Comparison of ENCODE assay signal across 1 cellular context in the genomic region with DNA sequence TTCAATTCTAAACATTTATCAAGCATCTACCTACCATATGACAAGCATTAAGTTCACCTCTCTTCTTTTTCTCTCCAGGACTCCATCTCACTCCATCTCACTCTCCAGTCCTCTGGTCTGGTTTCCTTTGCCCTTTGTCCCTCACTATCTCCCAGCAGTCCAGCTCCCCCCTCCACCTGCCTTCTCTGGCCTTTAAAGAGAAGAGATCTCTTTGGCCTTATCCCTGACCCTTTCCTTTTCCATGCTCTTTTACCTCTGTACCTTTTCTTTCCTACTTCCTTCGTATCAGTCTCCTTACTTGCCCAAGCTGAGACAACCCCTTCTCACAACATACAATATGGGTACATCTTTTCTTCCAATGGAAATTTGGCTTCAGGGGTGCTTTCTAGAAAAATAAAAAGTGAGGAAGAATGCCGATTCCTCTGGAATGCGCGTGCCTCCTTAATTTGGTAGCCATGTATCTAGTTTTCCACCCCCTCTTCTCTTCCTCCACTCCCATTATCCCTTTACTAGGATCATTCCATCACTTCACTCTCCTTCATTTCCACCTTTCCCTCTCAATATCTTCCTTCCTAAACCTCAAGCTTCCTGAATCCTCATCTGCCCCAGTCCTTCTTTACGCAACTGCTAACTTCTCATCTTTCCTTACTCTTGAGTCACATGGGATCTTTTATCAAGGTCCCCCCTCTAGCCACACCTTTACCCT.
TF ChIP-seq lines count a peak whose summit lies in the region.

No MANE protein-coding gene starts in this region.

TF ChIP-seq in K562, 482 proteins besides CTCF, POLR2A, EP300 and RAD21 (continued from another document and continues in another):
- TF ChIP-seq CGGBP1 (CRISPR knock-in tag; IDR thresholded peaks at IDR 0.05) (no peak), HBP1 (CRISPR knock-in tag; IDR thresholded peaks at IDR 0.05) (peak; percentile 54; the same call in 1 of the 2 replicates), GTF2E2 (tag; IDR thresholded peaks at IDR 0.05) (peak; percentile 83; the same call in 1 of the 2 replicates), MEF2D (tag; conservative IDR thresholded peaks at IDR 0.05; ENCODE audit: low read depth) (no peak), ZNF589 (CRISPR knock-in tag; IDR thresholded peaks at IDR 0.05; ENCODE audit: low read depth) (no peak), POLR3A (IDR thresholded peaks at IDR 0.05; ENCODE audit: borderline replicate concordance, extremely low read depth, insufficient read depth, insufficient read length) (no peak), TFE3 (CRISPR knock-in tag; IDR thresholded peaks at IDR 0.05) (peak; percentile 25; the same call in 1 of the 2 replicates), KDM1A (IDR thresholded peaks at IDR 0.05) (peak in 1 of 2 experiments; percentile 24; a peak in 3 of 4 replicates), ZFP1 (CRISPR knock-in tag; IDR thresholded peaks at IDR 0.05) (peak; percentile 59; the same call in 1 of the 2 replicates), STAT5B (CRISPR knock-in tag; IDR thresholded peaks at IDR 0.05) (no peak), ARHGAP35 (IDR thresholded peaks at IDR 0.05; ENCODE audit: partially characterized antibody) (peak; percentile 66), NCOA4 (IDR thresholded peaks at IDR 0.05; ENCODE audit: partially characterized antibody) (no peak), HLTF (IDR thresholded peaks at IDR 0.05) (peak; percentile 88; the same call in 1 of the 2 replicates), ARID1B (IDR thresholded peaks at IDR 0.05) (peak; percentile 49), ZC3H11A (IDR thresholded peaks at IDR 0.05; ENCODE audit: low read depth, low read length) (no peak), NR4A1 (CRISPR knock-in tag; IDR thresholded peaks at IDR 0.05) (peak; percentile 57; the same call in 1 of the 2 replicates), NR4A1 (tag; IDR thresholded peaks at IDR 0.05) (no peak), RERE (CRISPR knock-in tag; IDR thresholded peaks at IDR 0.05; ENCODE audit: borderline replicate concordance) (no peak), PML (IDR thresholded peaks at IDR 0.05; ENCODE audit: low read length) (no peak), ZC3H8 (IDR thresholded peaks at IDR 0.05) (peak; percentile 89; the same call in 1 of the 2 replicates), PHB2 (IDR thresholded peaks at IDR 0.05; ENCODE audit: low read depth) (peak; percentile 77), ZNF224 (CRISPR knock-in tag; IDR thresholded peaks at IDR 0.05) (no peak), POLR2AphosphoS5 (IDR thresholded peaks at IDR 0.05; ENCODE audit: control insufficient read depth, insufficient read depth, low read depth, low read length) (no peak), ZNF511 (CRISPR knock-in tag; IDR thresholded peaks at IDR 0.05) (no peak), HDAC1 (IDR thresholded peaks at IDR 0.05) (peak; percentile 66 to 68; a peak in 3 of 4 replicates), BRD9 (IDR thresholded peaks at IDR 0.05; ENCODE audit: low read depth, partially characterized antibody) (peak; percentile 11), OTX1 (CRISPR knock-in tag; IDR thresholded peaks at IDR 0.05) (peak; percentile 95), CEBPG (CRISPR knock-in tag; IDR thresholded peaks at IDR 0.05) (no peak), CEBPG (tag; conservative IDR thresholded peaks at IDR 0.05 in 1 of 2, IDR thresholded peaks at IDR 0.05 in 1 of 2) (peak; percentile 49 to 61; a peak in 3 of 4 replicates), POLR2G (IDR thresholded peaks at IDR 0.05; ENCODE audit: low read depth, low read length) (no peak), HOXB6 (CRISPR knock-in tag; IDR thresholded peaks at IDR 0.05; ENCODE audit: borderline replicate concordance) (no peak), CSDE1 (IDR thresholded peaks at IDR 0.05) (peak in 1 of 2 experiments; percentile 84; a peak in 2 of 4 replicates), POLR2B (IDR thresholded peaks at IDR 0.05; ENCODE audit: low read depth, partially characterized antibody) (peak; percentile 32), ETV1 (tag; conservative IDR thresholded peaks at IDR 0.05; ENCODE audit: low read depth) (0 out of 2 replicates have a peak, but pooled peaks have one; percentile 34), TAL1 (IDR thresholded peaks at IDR 0.05) (no peak), EGR1 (conservative IDR thresholded peaks at IDR 0.05) (no peak), ZNF551 (CRISPR knock-in tag; IDR thresholded peaks at IDR 0.05) (no peak)
- TF ChIP-seq, protein P1, sequence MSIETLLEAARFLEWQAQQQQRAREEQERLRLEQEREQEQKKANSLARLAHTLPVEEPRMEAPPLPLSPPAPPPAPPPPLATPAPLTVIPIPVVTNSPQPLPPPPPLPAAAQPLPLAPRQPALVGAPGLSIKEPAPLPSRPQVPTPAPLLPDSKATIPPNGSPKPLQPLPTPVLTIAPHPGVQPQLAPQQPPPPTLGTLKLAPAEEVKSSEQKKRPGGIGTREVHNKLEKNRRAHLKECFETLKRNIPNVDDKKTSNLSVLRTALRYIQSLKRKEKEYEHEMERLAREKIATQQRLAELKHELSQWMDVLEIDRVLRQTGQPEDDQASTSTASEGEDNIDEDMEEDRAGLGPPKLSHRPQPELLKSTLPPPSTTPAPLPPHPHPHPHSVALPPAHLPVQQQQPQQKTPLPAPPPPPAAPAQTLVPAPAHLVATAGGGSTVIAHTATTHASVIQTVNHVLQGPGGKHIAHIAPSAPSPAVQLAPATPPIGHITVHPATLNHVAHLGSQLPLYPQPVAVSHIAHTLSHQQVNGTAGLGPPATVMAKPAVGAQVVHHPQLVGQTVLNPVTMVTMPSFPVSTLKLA (conservative IDR thresholded peaks at IDR 0.05): 0 out of 4 replicates have a peak, but pooled peaks of 1 of the 2 experiments have one; percentile 43
- TF ChIP-seq, protein P2, sequence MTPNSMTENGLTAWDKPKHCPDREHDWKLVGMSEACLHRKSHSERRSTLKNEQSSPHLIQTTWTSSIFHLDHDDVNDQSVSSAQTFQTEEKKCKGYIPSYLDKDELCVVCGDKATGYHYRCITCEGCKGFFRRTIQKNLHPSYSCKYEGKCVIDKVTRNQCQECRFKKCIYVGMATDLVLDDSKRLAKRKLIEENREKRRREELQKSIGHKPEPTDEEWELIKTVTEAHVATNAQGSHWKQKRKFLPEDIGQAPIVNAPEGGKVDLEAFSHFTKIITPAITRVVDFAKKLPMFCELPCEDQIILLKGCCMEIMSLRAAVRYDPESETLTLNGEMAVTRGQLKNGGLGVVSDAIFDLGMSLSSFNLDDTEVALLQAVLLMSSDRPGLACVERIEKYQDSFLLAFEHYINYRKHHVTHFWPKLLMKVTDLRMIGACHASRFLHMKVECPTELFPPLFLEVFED (CRISPR knock-in tag; conservative IDR thresholded peaks at IDR 0.05): peak; percentile 93
- TF ChIP-seq, protein P3, sequence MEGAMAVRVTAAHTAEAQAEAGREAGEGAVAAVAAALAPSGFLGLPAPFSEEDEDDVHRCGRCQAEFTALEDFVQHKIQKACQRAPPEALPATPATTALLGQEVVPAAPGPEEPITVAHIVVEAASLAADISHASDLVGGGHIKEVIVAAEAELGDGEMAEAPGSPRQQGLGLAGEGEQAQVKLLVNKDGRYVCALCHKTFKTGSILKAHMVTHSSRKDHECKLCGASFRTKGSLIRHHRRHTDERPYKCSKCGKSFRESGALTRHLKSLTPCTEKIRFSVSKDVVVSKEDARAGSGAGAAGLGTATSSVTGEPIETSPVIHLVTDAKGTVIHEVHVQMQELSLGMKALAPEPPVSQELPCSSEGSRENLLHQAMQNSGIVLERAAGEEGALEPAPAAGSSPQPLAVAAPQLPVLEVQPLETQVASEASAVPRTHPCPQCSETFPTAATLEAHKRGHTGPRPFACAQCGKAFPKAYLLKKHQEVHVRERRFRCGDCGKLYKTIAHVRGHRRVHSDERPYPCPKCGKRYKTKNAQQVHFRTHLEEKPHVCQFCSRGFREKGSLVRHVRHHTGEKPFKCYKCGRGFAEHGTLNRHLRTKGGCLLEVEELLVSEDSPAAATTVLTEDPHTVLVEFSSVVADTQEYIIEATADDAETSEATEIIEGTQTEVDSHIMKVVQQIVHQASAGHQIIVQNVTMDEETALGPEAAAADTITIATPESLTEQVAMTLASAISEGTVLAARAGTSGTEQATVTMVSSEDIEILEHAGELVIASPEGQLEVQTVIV (CRISPR knock-in tag; IDR thresholded peaks at IDR 0.05; ENCODE audit: borderline replicate concordance): no peak
- TF ChIP-seq, protein P4, sequence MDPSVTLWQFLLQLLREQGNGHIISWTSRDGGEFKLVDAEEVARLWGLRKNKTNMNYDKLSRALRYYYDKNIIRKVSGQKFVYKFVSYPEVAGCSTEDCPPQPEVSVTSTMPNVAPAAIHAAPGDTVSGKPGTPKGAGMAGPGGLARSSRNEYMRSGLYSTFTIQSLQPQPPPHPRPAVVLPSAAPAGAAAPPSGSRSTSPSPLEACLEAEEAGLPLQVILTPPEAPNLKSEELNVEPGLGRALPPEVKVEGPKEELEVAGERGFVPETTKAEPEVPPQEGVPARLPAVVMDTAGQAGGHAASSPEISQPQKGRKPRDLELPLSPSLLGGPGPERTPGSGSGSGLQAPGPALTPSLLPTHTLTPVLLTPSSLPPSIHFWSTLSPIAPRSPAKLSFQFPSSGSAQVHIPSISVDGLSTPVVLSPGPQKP (CRISPR knock-in tag; IDR thresholded peaks at IDR 0.05): no peak
- TF ChIP-seq, protein P5, sequence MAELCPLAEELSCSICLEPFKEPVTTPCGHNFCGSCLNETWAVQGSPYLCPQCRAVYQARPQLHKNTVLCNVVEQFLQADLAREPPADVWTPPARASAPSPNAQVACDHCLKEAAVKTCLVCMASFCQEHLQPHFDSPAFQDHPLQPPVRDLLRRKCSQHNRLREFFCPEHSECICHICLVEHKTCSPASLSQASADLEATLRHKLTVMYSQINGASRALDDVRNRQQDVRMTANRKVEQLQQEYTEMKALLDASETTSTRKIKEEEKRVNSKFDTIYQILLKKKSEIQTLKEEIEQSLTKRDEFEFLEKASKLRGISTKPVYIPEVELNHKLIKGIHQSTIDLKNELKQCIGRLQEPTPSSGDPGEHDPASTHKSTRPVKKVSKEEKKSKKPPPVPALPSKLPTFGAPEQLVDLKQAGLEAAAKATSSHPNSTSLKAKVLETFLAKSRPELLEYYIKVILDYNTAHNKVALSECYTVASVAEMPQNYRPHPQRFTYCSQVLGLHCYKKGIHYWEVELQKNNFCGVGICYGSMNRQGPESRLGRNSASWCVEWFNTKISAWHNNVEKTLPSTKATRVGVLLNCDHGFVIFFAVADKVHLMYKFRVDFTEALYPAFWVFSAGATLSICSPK (IDR thresholded peaks at IDR 0.05; ENCODE audit: borderline replicate concordance): peak; percentile 99
